Comparison of ENCODE assay signal across 10 cellular contexts in the genomic region with DNA sequence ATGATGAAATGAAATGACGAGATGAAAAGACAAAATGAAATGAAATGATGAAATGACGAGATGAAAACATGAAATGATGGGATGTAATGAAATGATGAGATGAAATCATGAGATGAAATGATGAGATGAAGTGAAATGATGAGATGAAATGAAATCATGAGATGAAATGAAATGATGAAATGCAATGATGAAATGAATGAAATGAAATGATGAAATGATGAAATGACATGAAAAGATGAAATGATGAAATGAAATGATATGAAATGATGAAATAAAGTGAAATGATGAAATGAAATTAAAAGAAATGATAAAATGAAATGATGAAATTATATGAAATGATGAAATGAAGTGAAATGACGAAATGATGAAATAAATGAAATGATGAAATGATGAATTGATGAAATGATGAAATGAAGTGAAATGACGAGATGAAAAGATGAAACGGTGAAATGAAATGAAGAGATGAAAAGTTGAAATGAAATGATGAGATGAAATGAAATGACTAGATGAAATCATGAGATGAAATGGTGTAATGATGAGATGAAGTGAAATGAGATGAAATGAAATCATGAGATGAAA. TPM values are rescaled to one million over a fixed set of nuclear protein-coding genes. Genes with fewer than 3 reads are reported as not detected.
DNase-seq lines count a peak whose midpoint lies in the region; ATAC-seq, FAIRE-seq and TF ChIP-seq lines count a peak whose summit lies in the region.
"Not testable (repeated sequence)": the region's sequence is repeated elsewhere in the genome, so short reads cannot be mapped to it uniquely, and the experiment has no call there.
"Had no signal": no experiment of that assay in that cellular context is flagged by ENCODE, and none has a peak within 500 bp of the region (broad histone marks: within the 10 kb centered on the region; RNA-seq: fewer than 3 reads in every experiment).

No MANE protein-coding gene starts in this region.

- FAIRE-seq in K562 (lab: Jason Lieb, UNC) = not testable (repeated sequence)

- BruUV-seq in K562 (replicated peaks; lab: Mats Ljungman, UMichigan) = not testable (repeated sequence)

- not testable (repeated sequence) for H3K79me2 ChIP-seq in K562 (ENCODE audit: control insufficient read depth, insufficient read depth, low read length)

- intact Hi-C loops in K562 (cut with micrococcal nuclease) = not testable (repeated sequence)

- CTCF ChIA-PET in HEK293 (lab: Yijun Ruan, JAX); K562 (lab: Yijun Ruan, JAX; ENCODE audit: low intra/inter-chr PET ratio): not testable (repeated sequence)

- not testable (repeated sequence) for H3K4me3 ChIP-seq in HEK293 (ENCODE audit: low read depth, low read length); K562

- TF ChIP-seq CTCF in HEK293 (tag by site-specific recombination; IDR thresholded peaks at IDR 0.05); K562 (IDR thresholded peaks at IDR 0.05 in 2 of 3, conservative IDR thresholded peaks at IDR 0.05 in 1 of 3; ENCODE audit: insufficient read depth in 2 of 3, low read depth in 1 of 3, low read length in 3 of 3): not testable (repeated sequence)

- not testable (repeated sequence) for H3K27me3 ChIP-seq in K562 (ENCODE audit: control insufficient read depth in 2 of 2, insufficient read depth in 2 of 2, low read length in 2 of 2)

- not testable (repeated sequence) for H3K9me1 ChIP-seq in K562 (ENCODE audit: control insufficient read depth, insufficient read depth, low read length)

- not testable (repeated sequence) for TF ChIP-seq EP300 in K562 (IDR thresholded peaks at IDR 0.05; ENCODE audit: low read length)

- H3K36me3 ChIP-seq in HEK293 (ENCODE audit: control insufficient read depth in 2 of 2, insufficient read depth in 1 of 2, low read length in 2 of 2); K562 (ENCODE audit: control insufficient read depth, insufficient read depth, low read length): not testable (repeated sequence)

- H3K4me1 ChIP-seq in HEK293 (ENCODE audit: control insufficient read depth, insufficient read depth, low read length); K562 (replicated peaks in 1 of 2; ENCODE audit: control insufficient read depth in 2 of 2, insufficient read depth in 2 of 2, low read length in 2 of 2): not testable (repeated sequence)

- H3K9me3 ChIP-seq in HEK293 (ENCODE audit: control insufficient read depth, insufficient read depth, low read depth, low read length); K562 (replicated peaks; ENCODE audit: control insufficient read depth, insufficient read depth, low read depth, low read length): not testable (repeated sequence)

- H2AFZ ChIP-seq in K562 (ENCODE audit: low read depth, low read length) = not testable (repeated sequence)

- POLR2A ChIA-PET in HEK293 (lab: Yijun Ruan, JAX); K562 (lab: Yijun Ruan, JAX): not testable (repeated sequence)

- not testable (repeated sequence) for ATAC-seq in K562

- not testable (repeated sequence) for TF ChIP-seq RAD21 in K562 (CRISPR knock-in tag; conservative IDR thresholded peaks at IDR 0.05 in 1 of 2, IDR thresholded peaks at IDR 0.05 in 1 of 2)

- in situ Hi-C loops in K562 (cut with MboI) = not testable (repeated sequence)

- DNase-seq in amniotic epithelial cell (ENCODE audit: low read depth) (peak; percentile 1), left kidney (ENCODE audit: low read depth, low spot score) (peak; percentile 0), myocyte (ENCODE audit: low read depth) (peak; percentile 0)
- not testable (repeated sequence) for DNase-seq in K562 (ENCODE audit: extremely low read depth in 1 of 4, low spot score in 3 of 4)

- not testable (repeated sequence) for H3K9ac ChIP-seq in K562 (ENCODE audit: insufficient read depth in 1 of 2, low read depth in 2 of 2, low read length in 2 of 2)

- not testable (repeated sequence) for TF ChIP-seq POLR2A in K562 (conservative IDR thresholded peaks at IDR 0.05)

- H3K27ac ChIP-seq in HEK293 (ENCODE audit: extremely low read depth, low read depth, low read length); K562 (ENCODE audit: extremely low read depth, low read depth, low read length): not testable (repeated sequence)

- 40% methylated on average over 1 of the region's 5 CpGs for WGBS in K562 (ENCODE audit: insufficient coverage, low coverage, missing lambda C conversion rate)

- H4K20me1 ChIP-seq in K562 (replicated peaks; ENCODE audit: control insufficient read depth, insufficient read depth, low read length) = not testable (repeated sequence)

- H3K4me2 ChIP-seq in K562 (ENCODE audit: insufficient read depth, low read length) = not testable (repeated sequence)

TF ChIP-seq in HEK293, 187 proteins besides CTCF, POLR2A, EP300 and RAD21:
- TF ChIP-seq ATF2 (tag by site-specific recombination; IDR thresholded peaks at IDR 0.05; ENCODE audit: low read depth) = peak; percentile 54; the same call in 1 of the 2 replicates

TF ChIP-seq in K562, 482 proteins besides CTCF, POLR2A, EP300 and RAD21:
- TF ChIP-seq ZNF24 (IDR thresholded peaks at IDR 0.05) (peak; percentile 78), CEBPG (tag; conservative IDR thresholded peaks at IDR 0.05 in 1 of 2, IDR thresholded peaks at IDR 0.05 in 1 of 2) (peak in 1 of 2 experiments; percentile 53; a peak in 2 of 4 replicates), TRIM24 (IDR thresholded peaks at IDR 0.05) (peak; percentile 95 to 97)
- not testable (repeated sequence) for TF ChIP-seq CEBPG (CRISPR knock-in tag; IDR thresholded peaks at IDR 0.05)
- TF ChIP-seq, protein P1, sequence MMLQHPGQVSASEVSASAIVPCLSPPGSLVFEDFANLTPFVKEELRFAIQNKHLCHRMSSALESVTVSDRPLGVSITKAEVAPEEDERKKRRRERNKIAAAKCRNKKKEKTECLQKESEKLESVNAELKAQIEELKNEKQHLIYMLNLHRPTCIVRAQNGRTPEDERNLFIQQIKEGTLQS (IDR thresholded peaks at IDR 0.05) = peak; percentile 52
- TF ChIP-seq, protein P1 (CRISPR knock-in tag; conservative IDR thresholded peaks at IDR 0.05) = not testable (repeated sequence)

RNA-seq across cellular contexts. Expression of gene TP53TG3D, which starts 30.9 kb away (rescaled TPM):
- 4.2 and 4.4 TPM in 2 replicates for total RNA-seq in K562 (2011; cell fraction: chromatin; rRNA removed; ENCODE audit: low replicate concordance)
- 3.7 and 4.0 TPM in 2 replicates for total RNA-seq in K562 (2011; cell fraction: nucleolus; rRNA removed)
- total RNA-seq in K562 (2011; cell fraction: nucleoplasm; rRNA removed) = 3.7 and 4.4 TPM in 2 replicates
- total RNA-seq in K562 (2014; rRNA removed) = 1.3 and 2.4 TPM in 2 replicates
- 2.8 and 3.2 TPM in 2 replicates for total RNA-seq in K562 (2014; rRNA removed; fragmentation: Illumina TruSeq; extraction: Trizol)
- 3.6 and 3.7 TPM in 2 replicates for total RNA-seq in K562 (2015; rRNA removed; fragmentation: Illumina TruSeq; extraction: Trizol)
- 2.5 and 2.8 TPM in 2 replicates for total RNA-seq in K562 (2021)
- 1.8 and 3.2 TPM in 2 replicates for polyA plus RNA-seq in K562 (2011; rRNA removed)
- polyA plus RNA-seq in K562 (2011; cell fraction: cytosol; rRNA removed) = 2.0 and 2.4 TPM in 2 replicates
- 6.6 and 10.9 TPM in 2 replicates for polyA plus RNA-seq in K562 (2011; cell fraction: nucleus; rRNA removed)
- polyA plus RNA-seq in K562 (2012) = 2.9 and 5.7 TPM in 2 replicates
- 3.6 and 4.8 TPM in 2 replicates for polyA plus RNA-seq in K562 (2014; fragmentation: Illumina TruSeq; extraction: Trizol)
- 10 to 100 TPM in 1 of 2 experiments, 1 to 10 TPM in 1; 9.1 to 11.7 TPM for polyA plus RNA-seq in K562 (2014; fragmentation: Nextera tagmentation; extraction: Ambion mirVana)
- 3.9 and 5.8 TPM in 2 replicates for polyA plus RNA-seq in K562 (2014; rRNA removed)
- polyA minus RNA-seq in K562 (2011; rRNA and poly(A)+ RNA removed) = 0.67 and 1.1 TPM in 2 replicates
- 1.4 TPM in 1 of 2 replicates, not detected in the other for polyA minus RNA-seq in K562 (2011; cell fraction: cytosol; rRNA and poly(A)+ RNA removed)
- polyA minus RNA-seq in K562 (2011; cell fraction: nucleus; rRNA and poly(A)+ RNA removed) = 1.6 and 4.8 TPM in 2 replicates
- total RNA-seq in myocyte = 2.1 and 6.3 TPM in 2 replicates
- polyA plus RNA-seq in myocyte (2012) = 2.4 TPM
- total RNA-seq: A172; B cell; Caco-2; Calu3; CD8-positive, alpha-beta T cell had no signal
